In the genomic region with DNA sequence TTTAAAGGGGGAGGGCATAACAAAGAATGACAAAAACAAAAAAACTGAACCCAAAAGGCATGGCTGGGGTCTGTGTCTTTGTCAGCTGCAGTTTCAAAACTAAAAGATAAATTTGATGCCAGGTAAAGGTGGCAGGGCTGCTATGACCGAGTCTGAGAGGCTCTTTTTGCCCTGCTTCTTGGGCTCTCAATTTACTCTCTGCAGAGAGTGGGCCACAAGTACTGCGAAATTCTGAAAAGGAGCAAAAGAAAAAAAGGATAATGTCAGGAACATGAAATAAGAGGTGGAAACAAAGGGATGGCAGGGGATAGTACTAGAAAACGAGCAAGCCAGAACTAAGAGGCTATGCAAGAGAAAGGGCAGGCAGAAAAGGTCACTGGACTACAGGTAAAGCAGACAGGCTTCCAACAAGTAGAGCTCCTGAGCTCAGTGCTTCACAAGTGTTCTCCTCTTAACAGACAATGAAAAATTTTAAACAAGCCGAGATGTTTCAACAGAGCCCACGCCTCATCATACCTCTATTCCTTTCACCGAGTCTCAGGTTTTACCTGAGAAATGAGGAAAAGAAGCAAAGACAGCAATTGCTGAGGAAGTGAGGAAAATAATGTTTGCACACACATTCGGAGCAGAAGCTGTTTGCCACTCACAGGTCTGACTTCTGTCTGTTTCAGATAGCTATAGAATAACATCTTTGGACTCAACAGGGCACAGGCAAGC, we compare ENCODE assay signal across 8 cellular contexts. TPM values are rescaled to one million over a fixed set of nuclear protein-coding genes. Genes with fewer than 3 reads are reported as not detected.
DNase-seq lines count a peak whose midpoint lies in the region; ATAC-seq and TF ChIP-seq lines count a peak whose summit lies in the region.

No MANE protein-coding gene starts in this region.

- H3K36me3 Mint-ChIP-seq in activated naive CD8-positive, alpha-beta T cell treated with anti-CD3 and anti-CD28 coated beads, Interleukin-2, amount 50 U/mL, for 24 hours (ENCODE audit: low read depth) = peaks cover 2% of the 10 kb centered on the region

- no peaks in the 10 kb centered on the region for H4K20me1 ChIP-seq in HCT116 (ENCODE audit: insufficient read depth)

- no peaks in the 10 kb centered on the region for H3K9me2 ChIP-seq in HCT116 (ENCODE audit: insufficient read depth)

- BruUV-seq in HCT116 (replicated peaks; lab: Mats Ljungman, UMichigan) = no TSS peak

- H3K4me1 Mint-ChIP-seq in activated naive CD8-positive, alpha-beta T cell treated with anti-CD3 and anti-CD28 coated beads, Interleukin-2, amount 50 U/mL, for 24 hours = peaks cover 62% of the 10 kb centered on the region

- peaks cover 8 to 35% of the 10 kb centered on the region in 2 experiments; a peak in 3 of 4 replicates for H3K4me1 ChIP-seq in HCT116 (ENCODE audit: control insufficient read depth in 1 of 2, insufficient read depth in 2 of 2, low read length in 2 of 2)
- H3K4me1 ChIP-seq in thoracic aorta (ENCODE audit: control insufficient read depth in 1 of 2, low read depth in 2 of 2) = peaks cover 30 to 70% of the 10 kb centered on the region in 2 donors

- RAD21 ChIA-PET in HCT116 (lab: Charles Lee; ENCODE audit: low non-redundant PET in 1 of 2, low total read pairs in 2 of 2, uncharacterized antibody in 2 of 2, unreplicated experiment in 2 of 2) = no interaction called here

- TF ChIP-seq RAD21 in HCT116 (IDR thresholded peaks at IDR 0.05; ENCODE audit: low read depth) = no peak

- H3K4me3 Mint-ChIP-seq in activated naive CD8-positive, alpha-beta T cell treated with anti-CD3 and anti-CD28 coated beads, Interleukin-2, amount 50 U/mL, for 24 hours = peak overlapping the region; percentile 81

- H3K27ac ChIP-seq in AG04450 (ENCODE audit: low read depth, low read length) (peak overlapping the region; percentile 85), HCT116 (ENCODE audit: low read depth, low read length) (peak overlapping the region; percentile 37), thoracic aorta (peak overlapping the region; percentile 91 to 92)

- H2AFZ ChIP-seq in HCT116 (ENCODE audit: low read depth, low read length, poor library complexity, severe bottlenecking) = no peak overlapping the region

- CTCF ChIA-PET in AG04450 (lab: Charles Lee) (interaction anchor here (1.0 to 1.6 kb wide), 3 partner anchors 10 to 1123 kb away, joined by 3 to 5 read pairs (median 3); no protein-coding TSS in a partner anchor), HCT116 (lab: Charles Lee) (no interaction called here)

- no peaks in the 10 kb centered on the region for H3K27me3 Mint-ChIP-seq in activated naive CD8-positive, alpha-beta T cell treated with anti-CD3 and anti-CD28 coated beads, Interleukin-2, amount 50 U/mL, for 24 hours

- no peaks in the 10 kb centered on the region for H3K9me3 Mint-ChIP-seq in activated naive CD8-positive, alpha-beta T cell treated with anti-CD3 and anti-CD28 coated beads, Interleukin-2, amount 50 U/mL, for 24 hours

- peaks cover 14 to 72% of the 10 kb centered on the region in 2 experiments for H3K36me3 ChIP-seq in HCT116 (ENCODE audit: control insufficient read depth in 1 of 2, insufficient read depth in 2 of 2, low read length in 2 of 2)
- peaks cover 2% of the 10 kb centered on the region for H3K36me3 ChIP-seq in kidney epithelial cell (ENCODE audit: control insufficient read depth, insufficient read depth, low read length)
- H3K36me3 ChIP-seq in thoracic aorta = no peaks in the 10 kb centered on the region

- TF ChIP-seq CTCF in AG04450 (IDR thresholded peaks at IDR 0.05; ENCODE audit: low read depth, low read length) (no peak), HCT116 (IDR thresholded peaks at IDR 0.05 in 2 of 3, conservative IDR thresholded peaks at IDR 0.05 in 1 of 3; ENCODE audit: borderline replicate concordance in 1 of 3, insufficient read depth in 1 of 3, low read depth in 2 of 3, low read length in 2 of 3) (no peak), kidney epithelial cell (IDR thresholded peaks at IDR 0.05; ENCODE audit: insufficient read depth, low read length, poor library complexity, severe bottlenecking) (no peak), thoracic aorta (IDR thresholded peaks at IDR 0.05) (no peak)

- intact Hi-C loops in HCT116 (cut with micrococcal nuclease) = no loop called here
- intact Hi-C loops in posterior vena cava (cut with DNase I) = loop anchor here in 1 of 2 donors (10.0 kb wide), 2 partner anchors 48 to 128 kb away; no protein-coding TSS in a partner anchor

- H3K4me3 ChIP-seq in AG04450 (ENCODE audit: low read depth, low read length) (peak overlapping the region; percentile 91), HCT116 (replicated peaks in 1 of 2; ENCODE audit: low read depth in 1 of 2, low read length in 2 of 2) (no peak overlapping the region), kidney epithelial cell (ENCODE audit: low read depth, low read length) (peak overlapping the region; percentile 50), thoracic aorta (peak overlapping the region; percentile 85)

- no peak overlapping the region for H3K9ac ChIP-seq in HCT116 (ENCODE audit: low read length)

- DNase-seq in AG04450 (ENCODE audit: low read depth, low spot score) (no peak), HCT116 (ENCODE audit: low read depth, low spot score) (no peak), kidney epithelial cell (ENCODE audit: low read depth) (no peak), thoracic aorta (ENCODE audit: low spot score) (no peak), posterior vena cava (ENCODE audit: low spot score) (no peak), middle frontal gyrus (ENCODE audit: extremely low spot score, low spot score) (no peak)
- DNase-seq in activated naive CD8-positive, alpha-beta T cell treated with anti-CD3 and anti-CD28 coated beads, Interleukin-2, amount 50 U/mL, for 24 hours = no peak

- POLR2A ChIA-PET in AG04450 (lab: Yijun Ruan, JAX) = interaction anchor here (1.0 to 1.5 kb wide), 2 partner anchors 605 to 607 kb away, joined by 5 to 6 read pairs; no protein-coding TSS in a partner anchor
- POLR2A ChIA-PET in HCT116 (lab: Charles Lee) = no interaction called here

- H3K27ac Mint-ChIP-seq in activated naive CD8-positive, alpha-beta T cell treated with anti-CD3 and anti-CD28 coated beads, Interleukin-2, amount 50 U/mL, for 24 hours = peak overlapping the region; percentile 93

- H3K9me3 ChIP-seq in AG04450 (ENCODE audit: control insufficient read depth, insufficient read depth, low read length) (peaks cover 3% of the 10 kb centered on the region; the same call in 1 of the 2 replicates), HCT116 (ENCODE audit: control insufficient read depth in 1 of 2, insufficient read depth in 1 of 2, low read depth in 1 of 2, low read length in 2 of 2) (peaks cover 0 to 9% of the 10 kb centered on the region in 2 experiments; a peak in 1 of 4 replicates), thoracic aorta (no peaks in the 10 kb centered on the region)

- H3K27me3 ChIP-seq in AG04450 (ENCODE audit: control insufficient read depth, insufficient read depth, low read length) (no peaks in the 10 kb centered on the region), HCT116 (ENCODE audit: insufficient read depth, low read length) (no peaks in the 10 kb centered on the region), kidney epithelial cell (ENCODE audit: control insufficient read depth, insufficient read depth, low read length) (no peaks in the 10 kb centered on the region), thoracic aorta (replicated peaks; ENCODE audit: insufficient read depth) (no peaks in the 10 kb centered on the region)

- ATAC-seq in HCT116 (no peak), thoracic aorta (ENCODE audit: insufficient number of reproducible peaks, low FRiP score, low read depth) (no peak), HG03097 (IDR thresholded peaks at IDR 0.05; ENCODE audit: low FRiP score, unreplicated experiment) (no peak)
- no peak for ATAC-seq in activated naive CD8-positive, alpha-beta T cell treated with anti-CD3 and anti-CD28 coated beads, Interleukin-2, amount 50 U/mL, for 24 hours

- no peak for TF ChIP-seq POLR2A in HCT116 (IDR thresholded peaks at IDR 0.05; ENCODE audit: borderline replicate concordance, extremely low read depth, insufficient read depth, insufficient read length)

- peaks cover 98% of the 10 kb centered on the region for H3K79me2 ChIP-seq in HCT116 (ENCODE audit: insufficient read depth, low read length)

- no peak overlapping the region for H3K4me2 ChIP-seq in HCT116 (ENCODE audit: low read length)

TF ChIP-seq in HCT116, 20 proteins besides CTCF, POLR2A, EP300 and RAD21:
- no peak for TF ChIP-seq ELF1 (IDR thresholded peaks at IDR 0.05; ENCODE audit: borderline replicate concordance, low read depth)
- peak; percentile 21; the same call in 1 of the 2 replicates for TF ChIP-seq POLR2AphosphoS5 (IDR thresholded peaks at IDR 0.05; ENCODE audit: low read depth, low read length)

RNA-seq across cellular contexts. Expression of gene IRS1, which starts 7.3 kb away (rescaled TPM):
- polyA plus RNA-seq in AG04450 (2011; rRNA removed) = 32.9 and 36.6 TPM in 2 replicates
- polyA minus RNA-seq in AG04450 (2011; rRNA and poly(A)+ RNA removed) = 68.0 and 68.9 TPM in 2 replicates
- total RNA-seq in HCT116 (2021; ENCODE audit: unreplicated experiment) (88.8 TPM), kidney epithelial cell (12.6 and 16.1 TPM in 2 replicates), thoracic aorta (10 to 100 TPM; 18.8 to 23.1 TPM), posterior vena cava (10 to 100 TPM; 10.8 to 12.4 TPM)
- 39.4 and 44.1 TPM in 2 replicates for polyA plus RNA-seq in HCT116 (2012)

RNA-seq across cellular contexts. Expression of gene RHBDD1, which starts 43.5 kb away (rescaled TPM):
- 39.4 and 48.7 TPM in 2 replicates for polyA plus RNA-seq in AG04450 (2011; rRNA removed)
- 49.6 and 75.9 TPM in 2 replicates for polyA minus RNA-seq in AG04450 (2011; rRNA and poly(A)+ RNA removed)
- 73.8 TPM for total RNA-seq in HCT116 (2021; ENCODE audit: unreplicated experiment)
- polyA plus RNA-seq in HCT116 (2012) = 24.7 and 33.1 TPM in 2 replicates
- 23.7 and 30.1 TPM in 2 replicates for total RNA-seq in kidney epithelial cell
- total RNA-seq in thoracic aorta = 10 to 100 TPM; 10.2 to 17.3 TPM
- 10 to 100 TPM; 39.3 to 40.5 TPM for total RNA-seq in posterior vena cava

Comparison
In these comparisons a context has a peak if more than half of its experiments do, and no peak if none do; other contexts are left out.
1. H3K27ac ChIP-seq: peak in every context shown above with its lines; median percentile 92 in thoracic aorta; 85 in AG04450; 37 in HCT116.
2. H3K4me3 ChIP-seq: peak in AG04450 (single experiment), kidney epithelial cell (single experiment) and thoracic aorta (single experiment); none in HCT116 (0 of 2).